In genomic region chr21:33168886-33169285, GRCh38 we compare ENCODE assay signal across 24 cellular contexts.
DNase-seq lines count a peak whose midpoint lies in the region; ATAC-seq, FAIRE-seq and TF ChIP-seq lines count a peak whose summit lies in the region.
"Had no signal": no experiment of that assay in that cellular context is flagged by ENCODE, and none has a peak within 500 bp of the region (broad histone marks: within the 10 kb centered on the region; RNA-seq: fewer than 3 reads in every experiment).

No MANE protein-coding gene starts in this region.

- peaks cover 24% of the 10 kb centered on the region for H3K4me1 Mint-ChIP-seq in glutamatergic neuron (ENCODE audit: low read depth, unreplicated experiment)

- no peak for ATAC-seq in GM18517 (IDR thresholded peaks at IDR 0.05; ENCODE audit: unreplicated experiment)
- ATAC-seq: PC-3, Right ventricle myocardium inferior, SK-N-SH treated with all-trans-retinoic acid at 6 μM for 48 hours had no signal

- H3K9me3 Mint-ChIP-seq in glutamatergic neuron (ENCODE audit: unreplicated experiment): peaks cover 13% of the 10 kb centered on the region

- H3K36me3 Mint-ChIP-seq in glutamatergic neuron (ENCODE audit: unreplicated experiment): peaks cover 12% of the 10 kb centered on the region

- peaks cover 2% of the 10 kb centered on the region for H3K27me3 ChIP-seq in bronchial epithelial cell (ENCODE audit: control insufficient read depth, insufficient read depth, low read length)

- FAIRE-seq in bronchial epithelial cell (lab: Jason Lieb, UNC): no peak
- FAIRE-seq: G401.6, GM12878, GM19239, H1 had no signal

- DNase-seq in NCI-H748 (lab: John Stamatoyannopoulos, UW; ENCODE audit: unreplicated experiment) (peak; percentile 16), NCI-H748 treated with DMSO at 0.1 percent for 48 hours (lab: John Stamatoyannopoulos, UW) (no peak), HPDE6-E6E7 (ENCODE audit: extremely low spot score) (peak; percentile 8), bronchial epithelial cell (ENCODE audit: low read depth) (peak; percentile 68), glutamatergic neuron (no peak), SKM-1 (lab: John Stamatoyannopoulos, UW; ENCODE audit: unreplicated experiment) (no peak), cerebellum (ENCODE audit: low spot score) (no peak)
- DNase-seq: Calu3, HCEC 1CT, KG1, MM.1S, NCI-H187, NCI-H2081 treated with DMSO at 0.1 percent for 48 hours, NCI-H2227 treated with DMSO at 0.1 percent for 48 hours, NCI-H526 treated with DMSO at 0.1 percent for 48 hours, PC-3, SJCRH30 had no signal

- H3K27me3 Mint-ChIP-seq in glutamatergic neuron (ENCODE audit: unreplicated experiment): peaks cover 6% of the 10 kb centered on the region

- no peaks in the 10 kb centered on the region for H3K36me3 ChIP-seq in bronchial epithelial cell (ENCODE audit: control insufficient read depth, insufficient read depth, low read length)
- H3K36me3 ChIP-seq: SJCRH30 had no signal

- H3K4me3 Mint-ChIP-seq in glutamatergic neuron (ENCODE audit: unreplicated experiment): no peak overlapping the region

- TF ChIP-seq CTCF in bronchial epithelial cell (IDR thresholded peaks at IDR 0.05; ENCODE audit: insufficient read depth, low read length, severe bottlenecking): no peak
- no peak for TF ChIP-seq CTCF in glutamatergic neuron (IDR thresholded peaks at IDR 0.05; ENCODE audit: partially characterized antibody, unreplicated experiment)

- no peak overlapping the region for H3K4me3 ChIP-seq in bronchial epithelial cell (ENCODE audit: low read depth, low read length)
- H3K4me3 ChIP-seq: GM12878, SJCRH30 had no signal

- H3K27ac Mint-ChIP-seq in glutamatergic neuron (ENCODE audit: unreplicated experiment): peak overlapping the region; percentile 60

Comparison
In these comparisons a context has a peak if more than half of its experiments do, and no peak if none do; other contexts are left out.
1. DNase-seq: peak in NCI-H748 (single experiment), HPDE6-E6E7 (single experiment) and bronchial epithelial cell (single experiment); none in NCI-H748 treated with DMSO at 0.1 percent for 48 hours (single experiment), glutamatergic neuron (single experiment), SKM-1 (single experiment) and cerebellum (single experiment).